In genomic region chr3:170909129-170909903, GRCh38 we compare ENCODE assay signal across 8 cellular contexts. TPM values are rescaled to one million over a fixed set of nuclear protein-coding genes. Genes with fewer than 3 reads are reported as not detected.
DNase-seq lines count a peak whose midpoint lies in the region; ATAC-seq, FAIRE-seq and TF ChIP-seq lines count a peak whose summit lies in the region.

No MANE protein-coding gene starts in this region.

- peaks cover 19% of the 10 kb centered on the region for H3K9me3 ChIP-seq in adipocyte (ENCODE audit: control insufficient read depth, low read length)
- peaks cover 0 to 17% of the 10 kb centered on the region in 2 donors for H3K9me3 ChIP-seq in kidney (ENCODE audit: control insufficient read depth in 1 of 2, low read length in 2 of 2)

- TF ChIP-seq CTCF in kidney (IDR thresholded peaks at IDR 0.05; ENCODE audit: borderline replicate concordance, extremely low read depth, insufficient read depth) = no peak
- no peak for TF ChIP-seq CTCF in type B pancreatic cell (conservative IDR thresholded peaks at IDR 0.05)

- H3K4me1 ChIP-seq in adipocyte (ENCODE audit: control insufficient read depth, insufficient read depth, low read length) = peaks cover 16% of the 10 kb centered on the region
- H3K4me1 ChIP-seq in kidney (ENCODE audit: control insufficient read depth in 1 of 2, insufficient read depth in 1 of 2, low read depth in 1 of 2, low read length in 2 of 2) = no peaks in the 10 kb centered on the region

- DNase-seq in activated naive CD4-positive, alpha-beta T cell (lab: John Stamatoyannopoulos, UW) = no peak
- DNase-seq in adipocyte (ENCODE audit: low read depth) (peak; percentile 79), kidney (peak; percentile 63), type B pancreatic cell (ENCODE audit: extremely low spot score, unreplicated experiment) (no peak), frontal cortex (ENCODE audit: low spot score in 2 of 2) (no peak), NCI-H446 (lab: John Stamatoyannopoulos, UW) (no peak)

- H3K4me1 Mint-ChIP-seq in activated naive CD4-positive, alpha-beta T cell treated with anti-CD3 and anti-CD28 coated beads, Interleukin-2, amount 50 U/mL, for 24 hours = peaks cover 16% of the 10 kb centered on the region
- peaks cover 13% of the 10 kb centered on the region for H3K4me1 Mint-ChIP-seq in type B pancreatic cell (ENCODE audit: unreplicated experiment)

- H3K4me3 ChIP-seq in adipocyte (ENCODE audit: low read length) (peak overlapping the region; percentile 87), kidney (ENCODE audit: low read length in 2 of 2) (peak overlapping the region in 1 of 2 donors; percentile 65)

- H3K4me3 Mint-ChIP-seq in activated naive CD4-positive, alpha-beta T cell treated with anti-CD3 and anti-CD28 coated beads, Interleukin-2, amount 50 U/mL, for 24 hours = peak overlapping the region; percentile 54
- peak overlapping the region; percentile 96 for H3K4me3 Mint-ChIP-seq in type B pancreatic cell

- H3K27me3 ChIP-seq in adipocyte (replicated peaks; ENCODE audit: control insufficient read depth, insufficient read depth, low read length) = no peaks in the 10 kb centered on the region

- H3K36me3 ChIP-seq in adipocyte (ENCODE audit: control insufficient read depth, insufficient read depth, low read length, severe bottlenecking) (no peaks in the 10 kb centered on the region), kidney (ENCODE audit: control insufficient read depth in 1 of 2, insufficient read depth in 2 of 2, low read length in 2 of 2) (no peaks in the 10 kb centered on the region)

- no peak overlapping the region for H3K27ac Mint-ChIP-seq in activated naive CD4-positive, alpha-beta T cell treated with anti-CD3 and anti-CD28 coated beads, Interleukin-2, amount 50 U/mL, for 24 hours
- H3K27ac Mint-ChIP-seq in type B pancreatic cell = peak overlapping the region; percentile 84

- peaks cover 2% of the 10 kb centered on the region for H3K36me3 Mint-ChIP-seq in activated naive CD4-positive, alpha-beta T cell treated with anti-CD3 and anti-CD28 coated beads, Interleukin-2, amount 50 U/mL, for 24 hours
- peaks cover 8% of the 10 kb centered on the region for H3K36me3 Mint-ChIP-seq in type B pancreatic cell

- ATAC-seq in GM18519 (IDR thresholded peaks at IDR 0.05; ENCODE audit: low FRiP score, unreplicated experiment) = no peak

- H3K27me3 Mint-ChIP-seq in activated naive CD4-positive, alpha-beta T cell treated with anti-CD3 and anti-CD28 coated beads, Interleukin-2, amount 50 U/mL, for 24 hours = no peaks in the 10 kb centered on the region
- peaks cover 14% of the 10 kb centered on the region for H3K27me3 Mint-ChIP-seq in type B pancreatic cell

- H3K9ac ChIP-seq in adipocyte (ENCODE audit: low read length) (no peak overlapping the region), kidney (ENCODE audit: low read length in 2 of 2) (no peak overlapping the region)

- H3K9me3 Mint-ChIP-seq in activated naive CD4-positive, alpha-beta T cell treated with anti-CD3 and anti-CD28 coated beads, Interleukin-2, amount 50 U/mL, for 24 hours = peaks cover 5% of the 10 kb centered on the region
- H3K9me3 Mint-ChIP-seq in type B pancreatic cell = peaks cover 24% of the 10 kb centered on the region

- no peak for FAIRE-seq in kidney (lab: Jason Lieb, UNC)
- FAIRE-seq in frontal cortex (lab: Jason Lieb, UNC) = no peak

- intact Hi-C loops in kidney (cut with DNase I) = no loop called here

- no peak overlapping the region for H3K27ac ChIP-seq in kidney (ENCODE audit: low read depth in 2 of 2, low read length in 2 of 2)

RNA-seq across cellular contexts. Expression of gene EIF5A2, which starts 0.9 kb away (rescaled TPM):
- total RNA-seq in kidney = 11.2 TPM
- 6.1 TPM for polyA plus RNA-seq in kidney (ENCODE audit: insufficient read depth, low read depth, low replicate concordance)
- total RNA-seq in type B pancreatic cell (ENCODE audit: low replicate concordance) = 3.7 and 10.0 TPM in 2 replicates
- 7.7 TPM for total RNA-seq in frontal cortex

RNA-seq across cellular contexts. Expression of gene RPL22L1, which starts 39.3 kb away (rescaled TPM):
- total RNA-seq in kidney = 45.1 TPM
- 34.1 TPM for polyA plus RNA-seq in kidney (ENCODE audit: insufficient read depth, low read depth, low replicate concordance)
- 55.2 and 78.3 TPM in 2 replicates for total RNA-seq in type B pancreatic cell (ENCODE audit: low replicate concordance)
- 25.3 TPM for total RNA-seq in frontal cortex

Comparison
In these comparisons a context has a peak if more than half of its experiments do, and no peak if none do; other contexts are left out.
1. DNase-seq: peak in adipocyte (single experiment) and kidney (single experiment); none in activated naive CD4-positive, alpha-beta T cell (0 of 4), type B pancreatic cell (single experiment), frontal cortex (0 of 2) and NCI-H446 (0 of 2).